ENCODE assay signal across 1 cellular context in the genomic region with DNA sequence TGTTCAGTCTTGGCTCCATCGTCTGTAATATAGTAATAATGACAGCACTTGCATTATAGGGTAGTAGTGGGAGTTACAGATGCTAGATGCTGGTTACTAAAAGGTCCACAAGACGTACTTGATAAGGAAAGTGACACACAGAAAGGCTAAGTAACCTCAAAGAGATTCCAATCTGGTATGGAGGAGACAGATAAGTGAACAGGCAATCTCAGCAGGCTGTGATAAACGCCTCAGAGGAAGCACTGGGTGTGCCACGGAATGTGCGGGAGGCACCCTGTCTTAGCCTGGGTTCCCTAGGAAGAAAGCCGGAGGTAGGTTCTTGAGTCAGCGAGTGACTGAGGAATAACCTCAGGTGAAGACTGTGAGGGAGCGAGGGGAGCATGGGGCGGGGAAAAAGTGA.
TF ChIP-seq lines count a peak whose summit lies in the region.

No MANE protein-coding gene starts in this region.

TF ChIP-seq in IMR-90, 13 proteins besides CTCF, POLR2A, EP300 and RAD21 (continued from another document):
- TF ChIP-seq ELK1 (IDR thresholded peaks at IDR 0.05; ENCODE audit: borderline replicate concordance, low read depth, low read length): no peak
